Comparison of ENCODE assay signal across 23 cellular contexts in genomic region chr10:113153493-113154127, GRCh38.
DNase-seq lines count a peak whose midpoint lies in the region; ATAC-seq and TF ChIP-seq lines count a peak whose summit lies in the region.
"Had no signal": no experiment of that assay in that cellular context is flagged by ENCODE, and none has a peak within 500 bp of the region (broad histone marks: within the 10 kb centered on the region; RNA-seq: fewer than 3 reads in every experiment).

No MANE protein-coding gene starts in this region.

- intact Hi-C loops in mucosa of descending colon (cut with DNase I, micrococcal nuclease), result no loop called here

- H3K9me3 ChIP-seq in mucosa of descending colon, result no peaks in the 10 kb centered on the region

- H3K4me3 ChIP-seq in fibroblast of villous mesenchyme (ENCODE audit: low read depth, low read length) (no peak overlapping the region), mucosa of descending colon (no peak overlapping the region)
- H3K4me3 ChIP-seq: cardiac muscle cell, SK-N-MC had no signal

- no peaks in the 10 kb centered on the region for H3K4me1 ChIP-seq in mucosa of descending colon (ENCODE audit: low read depth)

- no peak for TF ChIP-seq EP300 in Ishikawa (IDR thresholded peaks at IDR 0.05; ENCODE audit: borderline replicate concordance)

- TF ChIP-seq RAD21 in Ishikawa (IDR thresholded peaks at IDR 0.05; ENCODE audit: low read depth), result no peak

- H3K36me3 ChIP-seq in mucosa of descending colon (ENCODE audit: low read depth), result no peaks in the 10 kb centered on the region

- peak; percentile 81 for DNase-seq in CD1c-positive myeloid dendritic cell (ENCODE audit: extremely low spot score)
- peak; percentile 38 for DNase-seq in fibroblast of villous mesenchyme (ENCODE audit: low read depth)
- no peak for DNase-seq in mucosa of descending colon
- DNase-seq in putamen (ENCODE audit: low spot score), result no peak
- DNase-seq in activated naive CD4-positive, alpha-beta T cell (lab: John Stamatoyannopoulos, UW), result no peak
- DNase-seq: activated CD4-positive, alpha-beta T cell treated with anti-CD3 and anti-CD28 coated beads, Interleukin-2, amount 50 U/mL, for 4 hours; activated CD8-positive, alpha-beta memory T cell treated with anti-CD3 and anti-CD28 coated beads, Interleukin-2, amount 50 U/mL, for 48 hours; CD8-positive, alpha-beta memory T cell; cortex of kidney; DMS153; midbrain; NCI-H1092 treated with DMSO at 0.1 percent for 48 hours; NCI-H2029; NCI-H2227 treated with DMSO at 0.1 percent for 48 hours; NCI-H69; posterior cingulate gyrus; RPMI8226 had no signal

- peak; percentile 31 for ATAC-seq in mucosa of descending colon
- no peak for ATAC-seq in GM21528 (IDR thresholded peaks at IDR 0.05; ENCODE audit: low FRiP score, unreplicated experiment)
- no peak for ATAC-seq in HG02973 (IDR thresholded peaks at IDR 0.05; ENCODE audit: unreplicated experiment)
- ATAC-seq: activated T-helper 17 cell treated with anti-CD3 and anti-CD28 coated beads, Interleukin-2, amount 50 U/mL, for 72 hours had no signal

- TF ChIP-seq CTCF in fibroblast of villous mesenchyme (IDR thresholded peaks at IDR 0.05; ENCODE audit: insufficient read depth, low read depth, low read length) (no peak), mucosa of descending colon (IDR thresholded peaks at IDR 0.05) (no peak)

TF ChIP-seq in Ishikawa, 13 proteins besides CTCF, POLR2A, EP300 and RAD21:
- TF ChIP-seq, protein P1, sequence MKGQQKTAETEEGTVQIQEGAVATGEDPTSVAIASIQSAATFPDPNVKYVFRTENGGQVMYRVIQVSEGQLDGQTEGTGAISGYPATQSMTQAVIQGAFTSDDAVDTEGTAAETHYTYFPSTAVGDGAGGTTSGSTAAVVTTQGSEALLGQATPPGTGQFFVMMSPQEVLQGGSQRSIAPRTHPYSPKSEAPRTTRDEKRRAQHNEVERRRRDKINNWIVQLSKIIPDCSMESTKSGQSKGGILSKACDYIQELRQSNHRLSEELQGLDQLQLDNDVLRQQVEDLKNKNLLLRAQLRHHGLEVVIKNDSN (IDR thresholded peaks at IDR 0.05), result peak; percentile 46
- TF ChIP-seq, protein P2, sequence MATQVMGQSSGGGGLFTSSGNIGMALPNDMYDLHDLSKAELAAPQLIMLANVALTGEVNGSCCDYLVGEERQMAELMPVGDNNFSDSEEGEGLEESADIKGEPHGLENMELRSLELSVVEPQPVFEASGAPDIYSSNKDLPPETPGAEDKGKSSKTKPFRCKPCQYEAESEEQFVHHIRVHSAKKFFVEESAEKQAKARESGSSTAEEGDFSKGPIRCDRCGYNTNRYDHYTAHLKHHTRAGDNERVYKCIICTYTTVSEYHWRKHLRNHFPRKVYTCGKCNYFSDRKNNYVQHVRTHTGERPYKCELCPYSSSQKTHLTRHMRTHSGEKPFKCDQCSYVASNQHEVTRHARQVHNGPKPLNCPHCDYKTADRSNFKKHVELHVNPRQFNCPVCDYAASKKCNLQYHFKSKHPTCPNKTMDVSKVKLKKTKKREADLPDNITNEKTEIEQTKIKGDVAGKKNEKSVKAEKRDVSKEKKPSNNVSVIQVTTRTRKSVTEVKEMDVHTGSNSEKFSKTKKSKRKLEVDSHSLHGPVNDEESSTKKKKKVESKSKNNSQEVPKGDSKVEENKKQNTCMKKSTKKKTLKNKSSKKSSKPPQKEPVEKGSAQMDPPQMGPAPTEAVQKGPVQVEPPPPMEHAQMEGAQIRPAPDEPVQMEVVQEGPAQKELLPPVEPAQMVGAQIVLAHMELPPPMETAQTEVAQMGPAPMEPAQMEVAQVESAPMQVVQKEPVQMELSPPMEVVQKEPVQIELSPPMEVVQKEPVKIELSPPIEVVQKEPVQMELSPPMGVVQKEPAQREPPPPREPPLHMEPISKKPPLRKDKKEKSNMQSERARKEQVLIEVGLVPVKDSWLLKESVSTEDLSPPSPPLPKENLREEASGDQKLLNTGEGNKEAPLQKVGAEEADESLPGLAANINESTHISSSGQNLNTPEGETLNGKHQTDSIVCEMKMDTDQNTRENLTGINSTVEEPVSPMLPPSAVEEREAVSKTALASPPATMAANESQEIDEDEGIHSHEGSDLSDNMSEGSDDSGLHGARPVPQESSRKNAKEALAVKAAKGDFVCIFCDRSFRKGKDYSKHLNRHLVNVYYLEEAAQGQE (IDR thresholded peaks at IDR 0.05; ENCODE audit: low read depth), result no peak
TF ChIP-seq in Ishikawa: peak in this region for 1.

Comparison
In these comparisons a context has a peak if more than half of its experiments do, and no peak if none do; other contexts are left out.
1. DNase-seq: peak in CD1c-positive myeloid dendritic cell (single experiment) and fibroblast of villous mesenchyme (single experiment); none in mucosa of descending colon (0 of 3), putamen (single experiment) and activated naive CD4-positive, alpha-beta T cell (0 of 4).